Comparison of ENCODE assay signal across 14 cellular contexts in genomic region chr13:35162420-35162819, GRCh38.
A peak's percentile ranks its signal among the peaks of the same experiment; 100 is the strongest.
DNase-seq lines count a peak whose midpoint lies in the region; FAIRE-seq lines count a peak whose summit lies in the region.
"Had no signal": no experiment of that assay in that cellular context is flagged by ENCODE, and none has a peak within 500 bp of the region (broad histone marks: within the 10 kb centered on the region; RNA-seq: fewer than 3 reads in every experiment).

No MANE protein-coding gene starts in this region.

- DNase-seq in NOMO-1 treated with DMSO at 0.1 percent for 48 hours (lab: John Stamatoyannopoulos, UW; ENCODE audit: unreplicated experiment): peak; percentile 32
- DNase-seq in NOMO-1 treated with dmso at 0.1 percent for 144 hours (lab: John Stamatoyannopoulos, UW; ENCODE audit: unreplicated experiment): no peak
- DNase-seq in CD1c-positive myeloid dendritic cell (ENCODE audit: extremely low spot score): peak; percentile 49
- peak; percentile 4 for DNase-seq in MV-4-11 (lab: John Stamatoyannopoulos, UW)
- no peak for DNase-seq in GM19239 (ENCODE audit: insufficient read length, low spot score)
- no peak for DNase-seq in substantia nigra (lab: John Stamatoyannopoulos, UW)
- no peak for DNase-seq in NK-92 treated with Interleukin-12 subunit alpha and Interleukin-12 subunit beta, amount 100 ng/mL, for 24 hours (lab: John Stamatoyannopoulos, UW)
- DNase-seq: COR-L47; GDM1; natural killer cell; NCI-H2171 treated with DMSO at 0.1 percent for 48 hours; stimulated activated CD4-positive, alpha-beta T cell treated with anti-CD3 and anti-CD28 coated beads, Interleukin-2, amount 100 ng/mL, for 48 hours had no signal

- peaks cover 16% of the 10 kb centered on the region for H3K4me1 Mint-ChIP-seq in dendritic cell treated with granulocyte-macrophage colony-stimulating factor and Interleukin-4, amounts not matched to agents 40 ng/mL and 50 ng/mL, for 4 days (ENCODE audit: low read depth)

- H3K36me3 Mint-ChIP-seq in dendritic cell treated with granulocyte-macrophage colony-stimulating factor and Interleukin-4, amounts not matched to agents 40 ng/mL and 50 ng/mL, for 4 days (ENCODE audit: low read depth): no peaks in the 10 kb centered on the region
- H3K36me3 Mint-ChIP-seq: natural killer cell had no signal

- peak overlapping the region; percentile 50 for H3K27ac Mint-ChIP-seq in dendritic cell treated with granulocyte-macrophage colony-stimulating factor and Interleukin-4, amounts not matched to agents 40 ng/mL and 50 ng/mL, for 4 days
- H3K27ac Mint-ChIP-seq: natural killer cell had no signal

- H3K27me3 Mint-ChIP-seq in dendritic cell treated with granulocyte-macrophage colony-stimulating factor and Interleukin-4, amounts not matched to agents 40 ng/mL and 50 ng/mL, for 4 days: no peaks in the 10 kb centered on the region

- H3K4me3 Mint-ChIP-seq in dendritic cell treated with granulocyte-macrophage colony-stimulating factor and Interleukin-4, amounts not matched to agents 40 ng/mL and 50 ng/mL, for 4 days: no peak overlapping the region
- H3K4me3 Mint-ChIP-seq: natural killer cell had no signal

- no peak overlapping the region for H3K27ac ChIP-seq in substantia nigra (ENCODE audit: low read depth, low read length, poor library complexity, severe bottlenecking)

- H3K9me3 Mint-ChIP-seq in dendritic cell treated with granulocyte-macrophage colony-stimulating factor and Interleukin-4, amounts not matched to agents 40 ng/mL and 50 ng/mL, for 4 days: no peaks in the 10 kb centered on the region
- H3K9me3 Mint-ChIP-seq: natural killer cell had no signal

- no peak for FAIRE-seq in GM19239 (lab: Jason Lieb, UNC)
- FAIRE-seq: urothelium cell line had no signal

- intact Hi-C loops in dendritic cell treated with granulocyte-macrophage colony-stimulating factor and Interleukin-4, amounts not matched to agents 40 ng/mL and 50 ng/mL, for 4 days (cut with micrococcal nuclease): loop anchor here (5.0 to 10.0 kb wide), 2 partner anchors 220 to 1438 kb away; partner anchors contain the start of gene NBEA

Comparison
In these comparisons a context has a peak if more than half of its experiments do, and no peak if none do; other contexts are left out.
1. DNase-seq: peak in NOMO-1 treated with DMSO at 0.1 percent for 48 hours (single experiment), CD1c-positive myeloid dendritic cell (single experiment) and MV-4-11 (single experiment); none in NOMO-1 treated with dmso at 0.1 percent for 144 hours (single experiment), GM19239 (single experiment), substantia nigra (0 of 49) and NK-92 treated with Interleukin-12 subunit alpha and Interleukin-12 subunit beta, amount 100 ng/mL, for 24 hours (single experiment).